ENCODE assay signal across 1 cellular context in the genomic region with DNA sequence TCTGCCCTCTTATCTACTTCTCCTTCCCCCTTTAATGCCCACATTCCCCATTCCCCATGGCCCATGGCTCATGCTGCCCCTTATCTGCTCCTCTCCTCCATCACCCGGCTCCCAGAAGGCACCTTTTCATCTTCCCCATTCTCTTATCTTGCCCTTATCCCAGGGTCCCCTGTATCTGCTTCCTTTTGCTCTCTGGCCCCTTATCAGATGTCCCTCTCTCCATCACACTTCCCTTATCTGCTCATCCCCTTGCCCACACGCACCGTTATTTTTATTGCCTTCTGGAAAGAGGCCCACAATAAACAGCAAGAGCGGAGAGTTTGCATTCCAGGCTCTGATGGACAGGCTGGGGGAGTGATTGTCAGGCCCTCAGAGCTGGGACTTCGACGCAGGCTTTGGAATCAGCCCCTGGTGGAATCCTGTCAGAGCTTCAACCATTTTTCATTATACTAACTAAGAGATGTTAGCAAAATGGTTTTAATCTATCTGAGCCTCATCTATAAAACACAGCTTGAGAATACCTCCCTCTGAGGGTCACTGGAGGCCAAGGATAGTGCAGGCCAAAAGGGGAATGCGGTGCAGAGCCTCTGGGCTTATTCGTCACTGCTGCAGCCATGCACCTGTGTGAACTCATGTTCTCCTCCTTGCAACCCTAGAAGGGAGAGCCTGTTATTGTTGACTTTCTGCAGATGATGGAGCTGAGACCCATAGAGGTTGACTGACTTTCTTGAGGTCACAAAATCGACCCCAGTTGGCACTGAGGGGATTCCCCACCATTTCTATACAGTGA.
TF ChIP-seq lines count a peak whose summit lies in the region.

No MANE protein-coding gene starts in this region.

TF ChIP-seq in K562, 482 proteins besides CTCF, POLR2A, EP300 and RAD21 (continued from another document and continues in another):
- TF ChIP-seq ZNF165 (CRISPR knock-in tag; IDR thresholded peaks at IDR 0.05; ENCODE audit: borderline replicate concordance) (no peak), SMAD4 (CRISPR knock-in tag; conservative IDR thresholded peaks at IDR 0.05) (no peak), ZNF146 (CRISPR knock-in tag; IDR thresholded peaks at IDR 0.05; ENCODE audit: unreplicated experiment) (no peak), ZNF232 (CRISPR knock-in tag; IDR thresholded peaks at IDR 0.05) (no peak), RAD51 (IDR thresholded peaks at IDR 0.05; ENCODE audit: borderline replicate concordance, low read depth) (no peak), RBM34 (IDR thresholded peaks at IDR 0.05; ENCODE audit: borderline replicate concordance, insufficient read depth, low read length) (no peak), ZNF551 (CRISPR knock-in tag; IDR thresholded peaks at IDR 0.05) (no peak), ESRRA (IDR thresholded peaks at IDR 0.05; ENCODE audit: borderline replicate concordance, low read depth) (peak; percentile 42; the same call in 1 of the 2 replicates), BRD4 (IDR thresholded peaks at IDR 0.05) (no peak), ZNF197 (CRISPR knock-in tag; IDR thresholded peaks at IDR 0.05; ENCODE audit: low read depth) (no peak), SMAD2 (IDR thresholded peaks at IDR 0.05; ENCODE audit: low read depth, low read length) (no peak), ZNF174 (CRISPR knock-in tag; IDR thresholded peaks at IDR 0.05) (no peak), ZNF354B (CRISPR knock-in tag; IDR thresholded peaks at IDR 0.05) (no peak), JUN (IDR thresholded peaks at IDR 0.05; ENCODE audit: borderline replicate concordance, low read depth, low read length) (no peak), JUN (CRISPR knock-in tag; IDR thresholded peaks at IDR 0.05; ENCODE audit: borderline replicate concordance) (no peak), CBFA2T3 (IDR thresholded peaks at IDR 0.05) (peak; percentile 83), RBM39 (optimal IDR thresholded peaks at IDR 0.05; ENCODE audit: low read depth, low read length) (no peak), HMG20B (CRISPR knock-in tag; IDR thresholded peaks at IDR 0.05) (no peak), SMARCA4 (IDR thresholded peaks at IDR 0.05) (peak; percentile 65), CHD4 (IDR thresholded peaks at IDR 0.05; ENCODE audit: insufficient read depth, insufficient replicate concordance, low read depth, low read length, poor library complexity, severe bottlenecking) (no peak), SIRT6 (IDR thresholded peaks at IDR 0.05; ENCODE audit: low read depth, low read length) (no peak), WHSC1 (IDR thresholded peaks at IDR 0.05; ENCODE audit: low read length) (no peak), TRIM28 (IDR thresholded peaks at IDR 0.05) (no peak), CHCHD3 (CRISPR knock-in tag; IDR thresholded peaks at IDR 0.05) (no peak), ZNF263 (CRISPR knock-in tag; IDR thresholded peaks at IDR 0.05; ENCODE audit: borderline replicate concordance) (no peak), ZC3H11A (IDR thresholded peaks at IDR 0.05; ENCODE audit: low read depth, low read length) (no peak), GABPB2 (CRISPR knock-in tag; conservative IDR thresholded peaks at IDR 0.05) (no peak), ZNF764 (CRISPR knock-in tag; IDR thresholded peaks at IDR 0.05; ENCODE audit: low read depth) (no peak), GATAD2B (IDR thresholded peaks at IDR 0.05; ENCODE audit: borderline replicate concordance) (no peak)
- TF ChIP-seq, protein P1, sequence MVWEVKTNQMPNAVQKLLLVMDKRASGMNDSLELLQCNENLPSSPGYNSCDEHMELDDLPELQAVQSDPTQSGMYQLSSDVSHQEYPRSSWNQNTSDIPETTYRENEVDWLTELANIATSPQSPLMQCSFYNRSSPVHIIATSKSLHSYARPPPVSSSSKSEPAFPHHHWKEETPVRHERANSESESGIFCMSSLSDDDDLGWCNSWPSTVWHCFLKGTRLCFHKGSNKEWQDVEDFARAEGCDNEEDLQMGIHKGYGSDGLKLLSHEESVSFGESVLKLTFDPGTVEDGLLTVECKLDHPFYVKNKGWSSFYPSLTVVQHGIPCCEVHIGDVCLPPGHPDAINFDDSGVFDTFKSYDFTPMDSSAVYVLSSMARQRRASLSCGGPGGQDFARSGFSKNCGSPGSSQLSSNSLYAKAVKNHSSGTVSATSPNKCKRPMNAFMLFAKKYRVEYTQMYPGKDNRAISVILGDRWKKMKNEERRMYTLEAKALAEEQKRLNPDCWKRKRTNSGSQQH (CRISPR knock-in tag; IDR thresholded peaks at IDR 0.05), result no peak
- TF ChIP-seq, protein P2, sequence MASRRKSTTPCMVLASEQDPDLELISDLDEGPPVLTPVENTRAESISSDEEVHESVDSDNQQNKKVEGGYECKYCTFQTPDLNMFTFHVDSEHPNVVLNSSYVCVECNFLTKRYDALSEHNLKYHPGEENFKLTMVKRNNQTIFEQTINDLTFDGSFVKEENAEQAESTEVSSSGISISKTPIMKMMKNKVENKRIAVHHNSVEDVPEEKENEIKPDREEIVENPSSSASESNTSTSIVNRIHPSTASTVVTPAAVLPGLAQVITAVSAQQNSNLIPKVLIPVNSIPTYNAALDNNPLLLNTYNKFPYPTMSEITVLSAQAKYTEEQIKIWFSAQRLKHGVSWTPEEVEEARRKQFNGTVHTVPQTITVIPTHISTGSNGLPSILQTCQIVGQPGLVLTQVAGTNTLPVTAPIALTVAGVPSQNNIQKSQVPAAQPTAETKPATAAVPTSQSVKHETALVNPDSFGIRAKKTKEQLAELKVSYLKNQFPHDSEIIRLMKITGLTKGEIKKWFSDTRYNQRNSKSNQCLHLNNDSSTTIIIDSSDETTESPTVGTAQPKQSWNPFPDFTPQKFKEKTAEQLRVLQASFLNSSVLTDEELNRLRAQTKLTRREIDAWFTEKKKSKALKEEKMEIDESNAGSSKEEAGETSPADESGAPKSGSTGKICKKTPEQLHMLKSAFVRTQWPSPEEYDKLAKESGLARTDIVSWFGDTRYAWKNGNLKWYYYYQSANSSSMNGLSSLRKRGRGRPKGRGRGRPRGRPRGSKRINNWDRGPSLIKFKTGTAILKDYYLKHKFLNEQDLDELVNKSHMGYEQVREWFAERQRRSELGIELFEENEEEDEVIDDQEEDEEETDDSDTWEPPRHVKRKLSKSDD (conservative IDR thresholded peaks at IDR 0.05; ENCODE audit: low read length), result no peak
- TF ChIP-seq, protein P3, sequence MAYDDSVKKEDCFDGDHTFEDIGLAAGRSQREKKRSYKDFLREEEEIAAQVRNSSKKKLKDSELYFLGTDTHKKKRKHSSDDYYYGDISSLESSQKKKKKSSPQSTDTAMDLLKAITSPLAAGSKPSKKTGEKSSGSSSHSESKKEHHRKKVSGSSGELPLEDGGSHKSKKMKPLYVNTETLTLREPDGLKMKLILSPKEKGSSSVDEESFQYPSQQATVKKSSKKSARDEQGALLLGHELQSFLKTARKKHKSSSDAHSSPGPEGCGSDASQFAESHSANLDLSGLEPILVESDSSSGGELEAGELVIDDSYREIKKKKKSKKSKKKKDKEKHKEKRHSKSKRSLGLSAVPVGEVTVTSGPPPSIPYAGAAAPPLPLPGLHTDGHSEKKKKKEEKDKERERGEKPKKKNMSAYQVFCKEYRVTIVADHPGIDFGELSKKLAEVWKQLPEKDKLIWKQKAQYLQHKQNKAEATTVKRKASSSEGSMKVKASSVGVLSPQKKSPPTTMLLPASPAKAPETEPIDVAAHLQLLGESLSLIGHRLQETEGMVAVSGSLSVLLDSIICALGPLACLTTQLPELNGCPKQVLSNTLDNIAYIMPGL (CRISPR knock-in tag; IDR thresholded peaks at IDR 0.05), result no peak
- TF ChIP-seq, protein P4, sequence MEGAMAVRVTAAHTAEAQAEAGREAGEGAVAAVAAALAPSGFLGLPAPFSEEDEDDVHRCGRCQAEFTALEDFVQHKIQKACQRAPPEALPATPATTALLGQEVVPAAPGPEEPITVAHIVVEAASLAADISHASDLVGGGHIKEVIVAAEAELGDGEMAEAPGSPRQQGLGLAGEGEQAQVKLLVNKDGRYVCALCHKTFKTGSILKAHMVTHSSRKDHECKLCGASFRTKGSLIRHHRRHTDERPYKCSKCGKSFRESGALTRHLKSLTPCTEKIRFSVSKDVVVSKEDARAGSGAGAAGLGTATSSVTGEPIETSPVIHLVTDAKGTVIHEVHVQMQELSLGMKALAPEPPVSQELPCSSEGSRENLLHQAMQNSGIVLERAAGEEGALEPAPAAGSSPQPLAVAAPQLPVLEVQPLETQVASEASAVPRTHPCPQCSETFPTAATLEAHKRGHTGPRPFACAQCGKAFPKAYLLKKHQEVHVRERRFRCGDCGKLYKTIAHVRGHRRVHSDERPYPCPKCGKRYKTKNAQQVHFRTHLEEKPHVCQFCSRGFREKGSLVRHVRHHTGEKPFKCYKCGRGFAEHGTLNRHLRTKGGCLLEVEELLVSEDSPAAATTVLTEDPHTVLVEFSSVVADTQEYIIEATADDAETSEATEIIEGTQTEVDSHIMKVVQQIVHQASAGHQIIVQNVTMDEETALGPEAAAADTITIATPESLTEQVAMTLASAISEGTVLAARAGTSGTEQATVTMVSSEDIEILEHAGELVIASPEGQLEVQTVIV (CRISPR knock-in tag; IDR thresholded peaks at IDR 0.05; ENCODE audit: borderline replicate concordance), result no peak
- TF ChIP-seq, protein P5, sequence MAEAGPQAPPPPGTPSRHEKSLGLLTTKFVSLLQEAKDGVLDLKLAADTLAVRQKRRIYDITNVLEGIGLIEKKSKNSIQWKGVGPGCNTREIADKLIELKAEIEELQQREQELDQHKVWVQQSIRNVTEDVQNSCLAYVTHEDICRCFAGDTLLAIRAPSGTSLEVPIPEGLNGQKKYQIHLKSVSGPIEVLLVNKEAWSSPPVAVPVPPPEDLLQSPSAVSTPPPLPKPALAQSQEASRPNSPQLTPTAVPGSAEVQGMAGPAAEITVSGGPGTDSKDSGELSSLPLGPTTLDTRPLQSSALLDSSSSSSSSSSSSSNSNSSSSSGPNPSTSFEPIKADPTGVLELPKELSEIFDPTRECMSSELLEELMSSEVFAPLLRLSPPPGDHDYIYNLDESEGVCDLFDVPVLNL (CRISPR knock-in tag; IDR thresholded peaks at IDR 0.05; ENCODE audit: low read depth), result no peak
- TF ChIP-seq, protein P6, sequence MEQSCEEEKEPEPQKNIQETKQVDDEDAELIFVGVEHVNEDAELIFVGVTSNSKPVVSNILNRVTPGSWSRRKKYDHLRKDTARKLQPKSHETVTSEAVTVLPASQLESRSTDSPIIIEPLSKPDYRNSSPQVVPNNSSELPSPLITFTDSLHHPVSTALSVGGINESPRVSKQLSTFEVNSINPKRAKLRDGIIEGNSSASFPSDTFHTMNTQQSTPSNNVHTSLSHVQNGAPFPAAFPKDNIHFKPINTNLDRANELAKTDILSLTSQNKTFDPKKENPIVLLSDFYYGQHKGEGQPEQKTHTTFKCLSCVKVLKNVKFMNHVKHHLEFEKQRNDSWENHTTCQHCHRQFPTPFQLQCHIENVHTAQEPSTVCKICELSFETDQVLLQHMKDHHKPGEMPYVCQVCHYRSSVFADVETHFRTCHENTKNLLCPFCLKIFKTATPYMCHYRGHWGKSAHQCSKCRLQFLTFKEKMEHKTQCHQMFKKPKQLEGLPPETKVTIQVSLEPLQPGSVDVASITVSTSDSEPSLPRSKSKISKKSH (CRISPR knock-in tag; IDR thresholded peaks at IDR 0.05), result no peak
- TF ChIP-seq, protein P7, sequence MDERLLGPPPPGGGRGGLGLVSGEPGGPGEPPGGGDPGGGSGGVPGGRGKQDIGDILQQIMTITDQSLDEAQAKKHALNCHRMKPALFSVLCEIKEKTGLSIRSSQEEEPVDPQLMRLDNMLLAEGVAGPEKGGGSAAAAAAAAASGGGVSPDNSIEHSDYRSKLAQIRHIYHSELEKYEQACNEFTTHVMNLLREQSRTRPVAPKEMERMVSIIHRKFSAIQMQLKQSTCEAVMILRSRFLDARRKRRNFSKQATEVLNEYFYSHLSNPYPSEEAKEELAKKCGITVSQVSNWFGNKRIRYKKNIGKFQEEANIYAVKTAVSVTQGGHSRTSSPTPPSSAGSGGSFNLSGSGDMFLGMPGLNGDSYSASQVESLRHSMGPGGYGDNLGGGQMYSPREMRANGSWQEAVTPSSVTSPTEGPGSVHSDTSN (CRISPR knock-in tag; IDR thresholded peaks at IDR 0.05; ENCODE audit: low read depth), result 0 out of 2 replicates have a peak, but pooled peaks have one; percentile 7
- TF ChIP-seq, protein P7 (tag; conservative IDR thresholded peaks at IDR 0.05; ENCODE audit: low read depth), result peak; percentile 43; the same call in 1 of the 2 replicates
- TF ChIP-seq, protein P8, sequence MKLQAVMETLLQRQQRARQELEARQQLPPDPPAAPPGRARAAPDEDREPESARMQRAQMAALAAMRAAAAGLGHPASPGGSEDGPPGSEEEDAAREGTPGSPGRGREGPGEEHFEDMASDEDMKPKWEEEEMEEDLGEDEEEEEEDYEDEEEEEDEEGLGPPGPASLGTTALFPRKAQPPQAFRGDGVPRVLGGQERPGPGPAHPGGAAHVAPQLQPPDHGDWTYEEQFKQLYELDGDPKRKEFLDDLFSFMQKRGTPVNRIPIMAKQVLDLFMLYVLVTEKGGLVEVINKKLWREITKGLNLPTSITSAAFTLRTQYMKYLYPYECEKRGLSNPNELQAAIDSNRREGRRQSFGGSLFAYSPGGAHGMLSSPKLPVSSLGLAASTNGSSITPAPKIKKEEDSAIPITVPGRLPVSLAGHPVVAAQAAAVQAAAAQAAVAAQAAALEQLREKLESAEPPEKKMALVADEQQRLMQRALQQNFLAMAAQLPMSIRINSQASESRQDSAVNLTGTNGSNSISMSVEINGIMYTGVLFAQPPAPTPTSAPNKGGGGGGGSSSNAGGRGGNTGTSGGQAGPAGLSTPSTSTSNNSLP (IDR thresholded peaks at IDR 0.05; ENCODE audit: borderline replicate concordance, low read depth, low read length), result no peak
- TF ChIP-seq, protein P9, sequence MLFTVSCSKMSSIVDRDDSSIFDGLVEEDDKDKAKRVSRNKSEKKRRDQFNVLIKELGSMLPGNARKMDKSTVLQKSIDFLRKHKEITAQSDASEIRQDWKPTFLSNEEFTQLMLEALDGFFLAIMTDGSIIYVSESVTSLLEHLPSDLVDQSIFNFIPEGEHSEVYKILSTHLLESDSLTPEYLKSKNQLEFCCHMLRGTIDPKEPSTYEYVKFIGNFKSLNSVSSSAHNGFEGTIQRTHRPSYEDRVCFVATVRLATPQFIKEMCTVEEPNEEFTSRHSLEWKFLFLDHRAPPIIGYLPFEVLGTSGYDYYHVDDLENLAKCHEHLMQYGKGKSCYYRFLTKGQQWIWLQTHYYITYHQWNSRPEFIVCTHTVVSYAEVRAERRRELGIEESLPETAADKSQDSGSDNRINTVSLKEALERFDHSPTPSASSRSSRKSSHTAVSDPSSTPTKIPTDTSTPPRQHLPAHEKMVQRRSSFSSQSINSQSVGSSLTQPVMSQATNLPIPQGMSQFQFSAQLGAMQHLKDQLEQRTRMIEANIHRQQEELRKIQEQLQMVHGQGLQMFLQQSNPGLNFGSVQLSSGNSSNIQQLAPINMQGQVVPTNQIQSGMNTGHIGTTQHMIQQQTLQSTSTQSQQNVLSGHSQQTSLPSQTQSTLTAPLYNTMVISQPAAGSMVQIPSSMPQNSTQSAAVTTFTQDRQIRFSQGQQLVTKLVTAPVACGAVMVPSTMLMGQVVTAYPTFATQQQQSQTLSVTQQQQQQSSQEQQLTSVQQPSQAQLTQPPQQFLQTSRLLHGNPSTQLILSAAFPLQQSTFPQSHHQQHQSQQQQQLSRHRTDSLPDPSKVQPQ (CRISPR knock-in tag; IDR thresholded peaks at IDR 0.05; ENCODE audit: borderline replicate concordance), result no peak
